In the genomic region with DNA sequence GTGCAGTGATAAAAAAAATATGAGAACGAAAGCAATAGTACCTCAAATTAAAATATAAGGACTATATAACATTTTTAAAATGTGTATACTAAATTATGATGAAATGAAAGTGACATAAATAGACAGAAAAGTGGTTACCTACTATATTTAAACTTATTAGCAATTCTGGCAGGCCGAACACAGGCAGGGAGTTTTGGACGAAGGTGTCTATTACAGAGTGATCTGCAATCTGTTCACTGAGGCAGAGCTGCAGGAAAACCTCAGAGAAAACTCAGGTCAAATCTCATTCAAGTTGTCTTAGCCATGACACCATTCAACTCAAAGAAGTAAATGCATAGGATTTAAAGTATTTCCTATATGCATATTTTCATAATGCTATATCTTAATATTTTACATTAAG, we compare ENCODE assay signal across 25 cellular contexts.
"Had no signal": no experiment of that assay in that cellular context is flagged by ENCODE, and none has a peak within 500 bp of the region (broad histone marks: within the 10 kb centered on the region; RNA-seq: fewer than 3 reads in every experiment).

No MANE protein-coding gene starts in this region.

- H3K27ac ChIP-seq: colonic mucosa, coronary artery, dorsolateral prefrontal cortex, epithelial cell of prostate, esophagus muscularis mucosa, esophagus squamous epithelium, foreskin keratinocyte, gastrocnemius medialis, gastroesophageal sphincter, heart left ventricle, heart right ventricle, hepatocyte had no signal

- H3K4me3 ChIP-seq: colonic mucosa, coronary artery, dorsolateral prefrontal cortex, esophagus muscularis mucosa, esophagus squamous epithelium, gastrocnemius medialis, gastroesophageal sphincter, heart left ventricle, heart right ventricle, hepatocyte had no signal

- H3K9me3 ChIP-seq: colonic mucosa, esophagus muscularis mucosa, esophagus squamous epithelium, gastrocnemius medialis, gastroesophageal sphincter had no signal

- H3K79me2 ChIP-seq: hepatocyte had no signal

- H3K27me3 ChIP-seq: colonic mucosa, dorsolateral prefrontal cortex, esophagus muscularis mucosa, esophagus squamous epithelium, foreskin keratinocyte, gastrocnemius medialis, gastroesophageal sphincter, heart left ventricle, heart right ventricle, hepatocyte had no signal

- ATAC-seq: effector memory CD8-positive, alpha-beta T cell; esophagus mucosa; foreskin keratinocyte; gastrocnemius medialis; gastroesophageal sphincter; heart left ventricle; heart right ventricle had no signal

- H3K4me2 ChIP-seq: hepatocyte had no signal

- H3K4me1 ChIP-seq: colonic mucosa, esophagus muscularis mucosa, esophagus squamous epithelium, foreskin keratinocyte, gastroesophageal sphincter, heart left ventricle, heart right ventricle had no signal

- H3K36me3 ChIP-seq: colonic mucosa, esophagus muscularis mucosa, esophagus squamous epithelium, gastrocnemius medialis, gastroesophageal sphincter, heart left ventricle, heart right ventricle had no signal

- DNase-seq: colonic mucosa; cortex of kidney; dermis blood vessel endothelial cell; dorsolateral prefrontal cortex; effector CD4-positive, alpha-beta T cell; effector CD8-positive, alpha-beta T cell; effector memory CD4-positive, alpha-beta T cell; effector memory CD8-positive, alpha-beta T cell; endodermal cell; erythroblast; esophagus squamous epithelium; foreskin fibroblast; foreskin keratinocyte; foreskin melanocyte; gastrocnemius medialis; glutamatergic neuron; head of caudate nucleus; heart left ventricle; heart right ventricle had no signal

- H2AFZ ChIP-seq: hepatocyte had no signal
